ENCODE assay signal across 10 cellular contexts in the genomic region with DNA sequence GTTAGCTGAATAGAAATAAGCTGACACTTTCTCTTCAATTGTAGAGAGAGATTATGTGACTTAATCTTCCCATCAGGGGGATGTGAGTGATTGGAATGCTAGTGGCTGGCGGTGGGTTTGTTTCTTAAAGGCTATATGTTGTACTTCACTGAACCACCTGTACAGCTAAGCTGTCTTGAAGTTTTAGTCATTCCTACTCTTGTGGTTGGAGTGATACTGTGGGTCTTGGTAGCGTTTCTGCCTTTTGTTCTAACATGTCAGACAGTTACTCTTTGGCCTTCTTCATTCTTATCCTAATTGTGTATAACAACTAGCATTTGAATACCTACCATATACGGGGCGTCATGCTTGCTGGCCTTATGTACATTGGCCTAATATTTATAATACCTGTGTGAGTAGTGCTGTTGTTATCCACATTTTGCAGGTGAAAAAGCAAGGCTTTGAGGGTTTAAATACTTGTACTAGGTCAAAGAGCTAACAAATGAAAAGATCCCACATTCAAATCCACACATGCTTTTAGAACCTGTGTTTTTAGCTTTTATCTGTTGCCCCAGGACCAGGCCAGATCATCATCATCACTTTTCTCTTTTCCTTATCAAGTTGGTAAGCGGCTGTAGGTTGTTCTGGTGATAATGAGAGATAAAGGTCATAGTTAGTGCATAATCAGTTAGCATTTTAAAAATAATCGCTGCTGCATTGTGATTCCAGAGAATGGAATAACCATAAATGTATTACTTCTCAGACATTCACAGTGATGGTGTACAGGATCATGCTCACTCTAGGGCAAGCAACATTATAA. TPM values are rescaled to one million over a fixed set of nuclear protein-coding genes. Genes with fewer than 3 reads are reported as not detected.
DNase-seq lines count a peak whose midpoint lies in the region; ATAC-seq, FAIRE-seq and TF ChIP-seq lines count a peak whose summit lies in the region.
"Had no signal": no experiment of that assay in that cellular context is flagged by ENCODE, and none has a peak within 500 bp of the region (broad histone marks: within the 10 kb centered on the region; RNA-seq: fewer than 3 reads in every experiment).

No MANE protein-coding gene starts in this region.

- H3K9me3 Mint-ChIP-seq in CD8-positive, alpha-beta memory T cell: no peaks in the 10 kb centered on the region
- H3K9me3 Mint-ChIP-seq in endothelial cell (ENCODE audit: unreplicated experiment): no peaks in the 10 kb centered on the region

- H2AFZ ChIP-seq in KMS-11 (ENCODE audit: low read depth): no peak overlapping the region

- peak; percentile 36 for DNase-seq in GM12892 (ENCODE audit: insufficient read length)
- peak; percentile 43 for DNase-seq in GM19238 (ENCODE audit: insufficient read length, low spot score)
- DNase-seq in head of caudate nucleus: no peak
- no peak for DNase-seq in CD8-positive, alpha-beta memory T cell
- DNase-seq in NCI-H187 treated with DMSO at 0.1 percent for 48 hours (lab: John Stamatoyannopoulos, UW): no peak
- no peak for DNase-seq in endothelial cell (ENCODE audit: low spot score)
- DNase-seq: Caco-2, NCI-H1436 treated with DMSO at 0.1 percent for 48 hours had no signal

- H3K4me3 ChIP-seq in KMS-11 (IDR thresholded peaks at IDR 0.05; ENCODE audit: insufficient read depth, low read depth, low read length): no peak overlapping the region
- no peak overlapping the region for H3K4me3 ChIP-seq in CD8-positive, alpha-beta memory T cell (ENCODE audit: low read length)

- H3K27ac Mint-ChIP-seq in CD8-positive, alpha-beta memory T cell: peak overlapping the region in 2 of 8 donors; percentile 19 to 22
- H3K27ac Mint-ChIP-seq in endothelial cell (ENCODE audit: unreplicated experiment): no peak overlapping the region

- H3K27me3 Mint-ChIP-seq in CD8-positive, alpha-beta memory T cell: no peaks in the 10 kb centered on the region
- no peaks in the 10 kb centered on the region for H3K27me3 Mint-ChIP-seq in endothelial cell (ENCODE audit: unreplicated experiment)

- H3K4me1 ChIP-seq in KMS-11 (ENCODE audit: low read depth, poor library complexity, severe bottlenecking): peaks cover 21% of the 10 kb centered on the region
- no peaks in the 10 kb centered on the region for H3K4me1 ChIP-seq in CD8-positive, alpha-beta memory T cell (ENCODE audit: insufficient read depth, low read length)

- H3K4me1 Mint-ChIP-seq in CD8-positive, alpha-beta memory T cell: peaks cover 41 to 67% (median 60%) of the 10 kb centered on the region in 3 donors
- H3K4me1 Mint-ChIP-seq in endothelial cell (ENCODE audit: unreplicated experiment): peaks cover 4% of the 10 kb centered on the region

- H3K9ac ChIP-seq in KMS-11: no peak overlapping the region

- intact Hi-C loops in head of caudate nucleus (cut with DNase I): no loop called here

- peak; percentile 89 for FAIRE-seq in GM12892 (lab: Jason Lieb, UNC)

- H3K79me2 ChIP-seq in KMS-11 (ENCODE audit: insufficient read depth, low read depth): no peaks in the 10 kb centered on the region; the same call in 1 of the 2 replicates

- H4K20me1 ChIP-seq in KMS-11 (ENCODE audit: insufficient read depth): no peaks in the 10 kb centered on the region

- TF ChIP-seq POLR2A in GM12892 (IDR thresholded peaks at IDR 0.05; ENCODE audit: low read depth, low read length): no peak

- no peaks in the 10 kb centered on the region for H3K9me3 ChIP-seq in CD8-positive, alpha-beta memory T cell (ENCODE audit: low read length)
- H3K9me3 ChIP-seq: Caco-2 had no signal

- POLR2A ChIA-PET in CD8-positive, alpha-beta memory T cell (lab: Charles Lee): no interaction called here

- H3K27me3 ChIP-seq in KMS-11 (ENCODE audit: insufficient read depth, low read depth): no peaks in the 10 kb centered on the region
- no peaks in the 10 kb centered on the region for H3K27me3 ChIP-seq in CD8-positive, alpha-beta memory T cell (ENCODE audit: insufficient read depth, low read length, poor library complexity, severe bottlenecking)

- TF ChIP-seq CTCF in KMS-11 (conservative IDR thresholded peaks at IDR 0.05; ENCODE audit: low read depth, low read length) (no peak), endothelial cell (IDR thresholded peaks at IDR 0.05; ENCODE audit: unreplicated experiment) (no peak)

- peak overlapping the region; percentile 23; the same call in 1 of the 2 replicates for H3K4me2 ChIP-seq in KMS-11

- H3K36me3 ChIP-seq in KMS-11 (ENCODE audit: insufficient read depth): no peaks in the 10 kb centered on the region
- no peaks in the 10 kb centered on the region for H3K36me3 ChIP-seq in CD8-positive, alpha-beta memory T cell (ENCODE audit: insufficient read depth, low read length)

- peak; percentile 89 for ATAC-seq in HG02763 (IDR thresholded peaks at IDR 0.05; ENCODE audit: unreplicated experiment)

- peak overlapping the region; percentile 6; the same call in 1 of the 2 replicates for H3K27ac ChIP-seq in KMS-11
- H3K27ac ChIP-seq in CD8-positive, alpha-beta memory T cell (ENCODE audit: low read depth, low read length): no peak overlapping the region

- H3K4me3 Mint-ChIP-seq in CD8-positive, alpha-beta memory T cell: no peak overlapping the region
- H3K4me3 Mint-ChIP-seq in endothelial cell (ENCODE audit: unreplicated experiment): no peak overlapping the region

- H3K36me3 Mint-ChIP-seq in CD8-positive, alpha-beta memory T cell: peaks cover 0 to 2% (median 0%) of the 10 kb centered on the region in 3 donors
- H3K36me3 Mint-ChIP-seq in endothelial cell (ENCODE audit: low read depth, unreplicated experiment): no peaks in the 10 kb centered on the region

- CTCF ChIA-PET in CD8-positive, alpha-beta memory T cell (lab: Charles Lee): interaction anchor here (1.6 kb wide), 1 partner anchor 134 kb away, joined by 6 read pairs; no protein-coding TSS in a partner anchor

RNA-seq across cellular contexts. Expression of a gene that starts 50.2 kb away (rescaled TPM):
- 49.4 TPM for polyA plus RNA-seq in GM12892 (2012; ENCODE audit: missing spikeins)
- 100 to 1,000 TPM; 109 to 113 TPM for total RNA-seq in CD8-positive, alpha-beta memory T cell
- polyA plus RNA-seq in CD8-positive, alpha-beta memory T cell: 234 TPM
- total RNA-seq in endothelial cell (ENCODE audit: unreplicated experiment): 249 TPM

Comparison
In these comparisons a context has a peak if more than half of its experiments do, and no peak if none do; other contexts are left out.
1. DNase-seq: peak in GM12892 (single experiment) and GM19238 (single experiment); none in head of caudate nucleus (0 of 42), CD8-positive, alpha-beta memory T cell (0 of 5), NCI-H187 treated with DMSO at 0.1 percent for 48 hours (single experiment) and endothelial cell (single experiment).